In the genomic region with DNA sequence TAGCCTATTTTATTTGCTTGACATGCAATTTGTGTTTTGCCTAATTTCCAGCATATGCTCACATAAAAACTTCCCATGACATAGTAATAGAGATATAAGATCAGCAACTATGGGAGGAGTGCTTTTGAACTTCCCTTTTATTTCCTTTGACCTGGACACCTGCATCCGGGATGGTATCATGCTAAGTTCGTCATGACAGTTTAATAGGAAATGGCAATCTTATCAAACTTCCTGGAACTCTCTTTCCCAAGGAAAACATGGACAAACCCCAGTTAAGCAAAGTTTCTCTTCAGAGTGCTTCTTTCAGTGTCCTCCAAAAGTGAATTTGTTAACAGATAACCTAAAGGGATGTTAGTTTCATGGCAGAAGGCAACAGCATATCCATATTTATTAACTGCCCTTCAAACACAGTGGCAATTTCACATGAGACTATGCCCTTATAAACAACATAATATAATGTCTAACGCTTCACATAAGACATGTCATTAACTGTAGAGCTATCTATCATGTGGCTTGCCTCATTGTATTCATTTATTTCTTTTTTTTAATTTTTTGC, we compare ENCODE assay signal across 1 cellular context.
TF ChIP-seq lines count a peak whose summit lies in the region.

No MANE protein-coding gene starts in this region.

TF ChIP-seq in GM23338, 12 proteins besides CTCF, POLR2A, EP300 and RAD21 (continued from another document):
- TF ChIP-seq, protein P1, sequence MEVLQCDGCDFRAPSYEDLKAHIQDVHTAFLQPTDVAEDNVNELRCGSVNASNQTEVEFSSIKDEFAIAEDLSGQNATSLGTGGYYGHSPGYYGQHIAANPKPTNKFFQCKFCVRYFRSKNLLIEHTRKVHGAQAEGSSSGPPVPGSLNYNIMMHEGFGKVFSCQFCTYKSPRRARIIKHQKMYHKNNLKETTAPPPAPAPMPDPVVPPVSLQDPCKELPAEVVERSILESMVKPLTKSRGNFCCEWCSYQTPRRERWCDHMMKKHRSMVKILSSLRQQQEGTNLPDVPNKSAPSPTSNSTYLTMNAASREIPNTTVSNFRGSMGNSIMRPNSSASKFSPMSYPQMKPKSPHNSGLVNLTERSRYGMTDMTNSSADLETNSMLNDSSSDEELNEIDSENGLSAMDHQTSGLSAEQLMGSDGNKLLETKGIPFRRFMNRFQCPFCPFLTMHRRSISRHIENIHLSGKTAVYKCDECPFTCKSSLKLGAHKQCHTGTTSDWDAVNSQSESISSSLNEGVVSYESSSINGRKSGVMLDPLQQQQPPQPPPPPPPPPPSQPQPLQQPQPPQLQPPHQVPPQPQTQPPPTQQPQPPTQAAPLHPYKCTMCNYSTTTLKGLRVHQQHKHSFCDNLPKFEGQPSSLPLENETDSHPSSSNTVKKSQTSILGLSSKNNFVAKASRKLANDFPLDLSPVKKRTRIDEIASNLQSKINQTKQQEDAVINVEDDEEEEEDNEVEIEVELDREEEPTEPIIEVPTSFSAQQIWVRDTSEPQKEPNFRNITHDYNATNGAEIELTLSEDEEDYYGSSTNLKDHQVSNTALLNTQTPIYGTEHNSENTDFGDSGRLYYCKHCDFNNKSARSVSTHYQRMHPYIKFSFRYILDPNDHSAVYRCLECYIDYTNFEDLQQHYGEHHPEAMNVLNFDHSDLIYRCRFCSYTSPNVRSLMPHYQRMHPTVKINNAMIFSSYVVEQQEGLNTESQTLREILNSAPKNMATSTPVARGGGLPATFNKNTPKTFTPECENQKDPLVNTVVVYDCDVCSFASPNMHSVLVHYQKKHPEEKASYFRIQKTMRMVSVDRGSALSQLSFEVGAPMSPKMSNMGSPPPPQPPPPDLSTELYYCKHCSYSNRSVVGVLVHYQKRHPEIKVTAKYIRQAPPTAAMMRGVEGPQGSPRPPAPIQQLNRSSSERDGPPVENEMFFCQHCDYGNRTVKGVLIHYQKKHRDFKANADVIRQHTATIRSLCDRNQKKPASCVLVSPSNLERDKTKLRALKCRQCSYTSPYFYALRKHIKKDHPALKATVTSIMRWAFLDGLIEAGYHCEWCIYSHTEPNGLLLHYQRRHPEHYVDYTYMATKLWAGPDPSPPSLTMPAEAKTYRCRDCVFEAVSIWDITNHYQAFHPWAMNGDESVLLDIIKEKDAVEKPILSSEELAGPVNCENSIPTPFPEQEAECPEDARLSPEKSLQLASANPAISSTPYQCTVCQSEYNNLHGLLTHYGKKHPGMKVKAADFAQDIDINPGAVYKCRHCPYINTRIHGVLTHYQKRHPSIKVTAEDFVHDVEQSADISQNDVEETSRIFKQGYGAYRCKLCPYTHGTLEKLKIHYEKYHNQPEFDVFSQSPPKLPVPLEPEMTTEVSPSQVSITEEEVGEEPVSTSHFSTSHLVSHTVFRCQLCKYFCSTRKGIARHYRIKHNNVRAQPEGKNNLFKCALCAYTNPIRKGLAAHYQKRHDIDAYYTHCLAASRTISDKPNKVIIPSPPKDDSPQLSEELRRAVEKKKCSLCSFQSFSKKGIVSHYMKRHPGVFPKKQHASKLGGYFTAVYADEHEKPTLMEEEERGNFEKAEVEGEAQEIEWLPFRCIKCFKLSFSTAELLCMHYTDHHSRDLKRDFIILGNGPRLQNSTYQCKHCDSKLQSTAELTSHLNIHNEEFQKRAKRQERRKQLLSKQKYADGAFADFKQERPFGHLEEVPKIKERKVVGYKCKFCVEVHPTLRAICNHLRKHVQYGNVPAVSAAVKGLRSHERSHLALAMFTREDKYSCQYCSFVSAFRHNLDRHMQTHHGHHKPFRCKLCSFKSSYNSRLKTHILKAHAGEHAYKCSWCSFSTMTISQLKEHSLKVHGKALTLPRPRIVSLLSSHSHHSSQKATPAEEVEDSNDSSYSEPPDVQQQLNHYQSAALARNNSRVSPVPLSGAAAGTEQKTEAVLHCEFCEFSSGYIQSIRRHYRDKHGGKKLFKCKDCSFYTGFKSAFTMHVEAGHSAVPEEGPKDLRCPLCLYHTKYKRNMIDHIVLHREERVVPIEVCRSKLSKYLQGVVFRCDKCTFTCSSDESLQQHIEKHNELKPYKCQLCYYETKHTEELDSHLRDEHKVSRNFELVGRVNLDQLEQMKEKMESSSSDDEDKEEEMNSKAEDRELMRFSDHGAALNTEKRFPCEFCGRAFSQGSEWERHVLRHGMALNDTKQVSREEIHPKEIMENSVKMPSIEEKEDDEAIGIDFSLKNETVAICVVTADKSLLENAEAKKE (CRISPR knock-in tag; IDR thresholded peaks at IDR 0.05): no peak
- TF ChIP-seq POLR2AphosphoS5 (IDR thresholded peaks at IDR 0.05; ENCODE audit: low read depth): no peak
- TF ChIP-seq, protein P2, sequence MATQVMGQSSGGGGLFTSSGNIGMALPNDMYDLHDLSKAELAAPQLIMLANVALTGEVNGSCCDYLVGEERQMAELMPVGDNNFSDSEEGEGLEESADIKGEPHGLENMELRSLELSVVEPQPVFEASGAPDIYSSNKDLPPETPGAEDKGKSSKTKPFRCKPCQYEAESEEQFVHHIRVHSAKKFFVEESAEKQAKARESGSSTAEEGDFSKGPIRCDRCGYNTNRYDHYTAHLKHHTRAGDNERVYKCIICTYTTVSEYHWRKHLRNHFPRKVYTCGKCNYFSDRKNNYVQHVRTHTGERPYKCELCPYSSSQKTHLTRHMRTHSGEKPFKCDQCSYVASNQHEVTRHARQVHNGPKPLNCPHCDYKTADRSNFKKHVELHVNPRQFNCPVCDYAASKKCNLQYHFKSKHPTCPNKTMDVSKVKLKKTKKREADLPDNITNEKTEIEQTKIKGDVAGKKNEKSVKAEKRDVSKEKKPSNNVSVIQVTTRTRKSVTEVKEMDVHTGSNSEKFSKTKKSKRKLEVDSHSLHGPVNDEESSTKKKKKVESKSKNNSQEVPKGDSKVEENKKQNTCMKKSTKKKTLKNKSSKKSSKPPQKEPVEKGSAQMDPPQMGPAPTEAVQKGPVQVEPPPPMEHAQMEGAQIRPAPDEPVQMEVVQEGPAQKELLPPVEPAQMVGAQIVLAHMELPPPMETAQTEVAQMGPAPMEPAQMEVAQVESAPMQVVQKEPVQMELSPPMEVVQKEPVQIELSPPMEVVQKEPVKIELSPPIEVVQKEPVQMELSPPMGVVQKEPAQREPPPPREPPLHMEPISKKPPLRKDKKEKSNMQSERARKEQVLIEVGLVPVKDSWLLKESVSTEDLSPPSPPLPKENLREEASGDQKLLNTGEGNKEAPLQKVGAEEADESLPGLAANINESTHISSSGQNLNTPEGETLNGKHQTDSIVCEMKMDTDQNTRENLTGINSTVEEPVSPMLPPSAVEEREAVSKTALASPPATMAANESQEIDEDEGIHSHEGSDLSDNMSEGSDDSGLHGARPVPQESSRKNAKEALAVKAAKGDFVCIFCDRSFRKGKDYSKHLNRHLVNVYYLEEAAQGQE (IDR thresholded peaks at IDR 0.05; ENCODE audit: unreplicated experiment): no peak
- TF ChIP-seq ZNF114 (CRISPR knock-in tag; IDR thresholded peaks at IDR 0.05): no peak
